In the genomic region with DNA sequence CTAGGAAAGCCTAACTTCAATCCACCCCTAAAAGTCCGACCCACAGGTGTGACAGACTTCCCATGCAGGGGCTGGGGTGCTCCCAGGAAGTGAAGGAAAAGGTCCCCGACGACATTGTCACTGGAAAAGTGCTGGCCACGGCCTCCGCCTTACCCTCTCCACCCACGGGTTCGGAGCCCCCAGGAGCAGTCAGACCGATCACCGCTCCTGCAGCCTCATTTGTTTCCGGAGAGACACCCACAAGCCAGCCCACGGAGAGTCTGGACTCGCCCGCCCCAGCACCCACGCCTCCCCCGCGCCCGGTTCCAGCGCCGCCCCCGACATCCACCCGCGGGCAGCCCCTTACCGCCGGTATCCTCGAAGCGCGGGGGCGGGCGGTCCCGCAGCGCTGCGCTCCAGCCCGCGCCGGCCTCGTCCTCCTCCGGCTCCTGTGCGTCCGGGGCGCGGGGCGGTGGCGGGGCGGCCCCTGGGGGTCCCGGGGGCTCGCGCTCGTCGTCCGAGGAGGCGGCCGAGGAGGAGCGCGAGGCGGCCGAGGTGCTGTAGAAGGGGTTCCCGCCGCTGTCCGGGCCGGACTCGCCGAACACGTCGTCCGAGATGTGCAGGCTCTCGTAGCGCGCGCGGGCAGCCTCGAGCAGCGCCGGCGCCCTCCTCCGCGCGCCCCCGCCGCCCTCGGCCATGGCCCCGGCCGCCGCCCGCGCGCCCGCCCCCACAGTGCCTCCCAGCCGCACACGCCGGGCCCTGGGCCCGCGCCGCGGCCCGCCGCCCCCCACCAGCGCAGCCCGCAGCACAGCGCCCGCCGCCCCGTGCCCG, we compare ENCODE assay signal across 8 cellular contexts. TPM values are rescaled to one million over a fixed set of nuclear protein-coding genes. Genes with fewer than 3 reads are reported as not detected.
DNase-seq lines count a peak whose midpoint lies in the region; ATAC-seq and TF ChIP-seq lines count a peak whose summit lies in the region.

No MANE protein-coding gene starts in this region.

- BruUV-seq in Calu3 (replicated peaks; lab: Mats Ljungman, UMichigan) = no TSS peak
- no TSS peak for BruUV-seq in OCI-LY7 (replicated peaks; lab: Mats Ljungman, UMichigan)

- no peaks in the 10 kb centered on the region for H3K4me1 ChIP-seq in OCI-LY7 (ENCODE audit: insufficient read depth, low read length, poor library complexity, severe bottlenecking)

- no peaks in the 10 kb centered on the region for H3K9me3 ChIP-seq in OCI-LY7 (ENCODE audit: low read length)

- H3K79me2 ChIP-seq in OCI-LY7 (ENCODE audit: insufficient read depth, low read depth, low read length) = no peaks in the 10 kb centered on the region

- no peak overlapping the region for H3K4me2 ChIP-seq in OCI-LY7 (ENCODE audit: low read length)

- no peaks in the 10 kb centered on the region for H4K20me1 ChIP-seq in OCI-LY7 (ENCODE audit: insufficient read depth, low read length)

- peak overlapping the region; percentile 96 for H3K4me3 Mint-ChIP-seq in Calu3 (ENCODE audit: low read depth, unreplicated experiment)
- peak overlapping the region; percentile 54 for H3K4me3 Mint-ChIP-seq in central memory CD8-positive, alpha-beta T cell
- peak overlapping the region; percentile 52 to 79 (median 66) for H3K4me3 Mint-ChIP-seq in naive thymus-derived CD8-positive, alpha-beta T cell

- DNase-seq in Calu3 = peak; percentile 36
- no peak for DNase-seq in central memory CD8-positive, alpha-beta T cell (ENCODE audit: low spot score in 2 of 2)
- no peak for DNase-seq in naive thymus-derived CD8-positive, alpha-beta T cell
- no peak for DNase-seq in OCI-LY7 (ENCODE audit: low spot score)
- no peak for DNase-seq in omental fat pad (ENCODE audit: low spot score)
- no peak for DNase-seq in GF-D8 (lab: John Stamatoyannopoulos, UW)

- no peaks in the 10 kb centered on the region for H3K9me3 Mint-ChIP-seq in Calu3 (ENCODE audit: low read depth, unreplicated experiment)
- no peaks in the 10 kb centered on the region for H3K9me3 Mint-ChIP-seq in central memory CD8-positive, alpha-beta T cell
- peaks cover 0 to 18% (median 4%) of the 10 kb centered on the region in 9 donors for H3K9me3 Mint-ChIP-seq in naive thymus-derived CD8-positive, alpha-beta T cell

- H3K36me3 Mint-ChIP-seq in Calu3 (ENCODE audit: insufficient read depth, unreplicated experiment) = peaks cover 35% of the 10 kb centered on the region
- H3K36me3 Mint-ChIP-seq in central memory CD8-positive, alpha-beta T cell (ENCODE audit: insufficient read depth) = peaks cover 3% of the 10 kb centered on the region
- H3K36me3 Mint-ChIP-seq in naive thymus-derived CD8-positive, alpha-beta T cell = peaks cover 0 to 8% (median 4%) of the 10 kb centered on the region in 3 donors

- CTCF ChIA-PET in Calu3 (lab: Charles Lee) = interaction anchor here (0.6 to 1.2 kb wide), 3 partner anchors 31 to 143 kb away, joined by 3 read pairs; no protein-coding TSS in a partner anchor
- CTCF ChIA-PET in OCI-LY7 (lab: Charles Lee; ENCODE audit: unreplicated experiment) = no interaction called here

- POLR2A ChIA-PET in naive thymus-derived CD8-positive, alpha-beta T cell (lab: Charles Lee) = no interaction called here
- POLR2A ChIA-PET in OCI-LY7 (lab: Charles Lee) = no interaction called here

- H3K36me3 ChIP-seq in OCI-LY7 (ENCODE audit: insufficient read depth, low read length) = no peaks in the 10 kb centered on the region

- no peak overlapping the region for H2AFZ ChIP-seq in OCI-LY7 (ENCODE audit: low read length)

- TF ChIP-seq CTCF in Calu3 (IDR thresholded peaks at IDR 0.05; ENCODE audit: unreplicated experiment) (no peak), OCI-LY7 (conservative IDR thresholded peaks at IDR 0.05; ENCODE audit: low read length) (no peak), omental fat pad (IDR thresholded peaks at IDR 0.05) (no peak)

- no peak overlapping the region for H3K27ac ChIP-seq in OCI-LY7 (ENCODE audit: low read depth, low read length, poor library complexity, severe bottlenecking)

- H3K27me3 Mint-ChIP-seq in Calu3 (ENCODE audit: unreplicated experiment) = no peaks in the 10 kb centered on the region
- H3K27me3 Mint-ChIP-seq in central memory CD8-positive, alpha-beta T cell = peaks cover 64% of the 10 kb centered on the region
- peaks cover 39 to 62% (median 54%) of the 10 kb centered on the region in 5 donors for H3K27me3 Mint-ChIP-seq in naive thymus-derived CD8-positive, alpha-beta T cell

- H3K27ac Mint-ChIP-seq in Calu3 (ENCODE audit: unreplicated experiment) = peak overlapping the region; percentile 74
- H3K27ac Mint-ChIP-seq in central memory CD8-positive, alpha-beta T cell (ENCODE audit: low read depth) = no peak overlapping the region
- no peak overlapping the region for H3K27ac Mint-ChIP-seq in naive thymus-derived CD8-positive, alpha-beta T cell

- no peak overlapping the region for H3K4me3 ChIP-seq in OCI-LY7 (ENCODE audit: low read depth, low read length, poor library complexity, severe bottlenecking)

- no peaks in the 10 kb centered on the region for H3K9me2 ChIP-seq in OCI-LY7 (ENCODE audit: insufficient read depth, low read length)

- ATAC-seq in HG03460 (IDR thresholded peaks at IDR 0.05; ENCODE audit: unreplicated experiment) (peak; percentile 8), omental fat pad (ENCODE audit: low FRiP score) (no peak), HG03108 (IDR thresholded peaks at IDR 0.05; ENCODE audit: unreplicated experiment) (no peak)
- ATAC-seq in central memory CD8-positive, alpha-beta T cell (replicated peaks; ENCODE audit: extremely low read depth, poor library complexity, severe bottlenecking) = no peak
- peak in 1 of 2 donors; percentile 11 for ATAC-seq in naive thymus-derived CD8-positive, alpha-beta T cell

- intact Hi-C loops in Calu3 (cut with micrococcal nuclease; ENCODE audit: unreplicated experiment) = no loop called here
- intact Hi-C loops in OCI-LY7 (cut with micrococcal nuclease; ENCODE audit: unreplicated experiment) = no loop called here

- H3K4me1 Mint-ChIP-seq in Calu3 (ENCODE audit: low read depth, unreplicated experiment) = peaks cover 46% of the 10 kb centered on the region
- H3K4me1 Mint-ChIP-seq in central memory CD8-positive, alpha-beta T cell = peaks cover 6% of the 10 kb centered on the region
- H3K4me1 Mint-ChIP-seq in naive thymus-derived CD8-positive, alpha-beta T cell = peaks cover 11 to 15% (median 14%) of the 10 kb centered on the region in 4 donors

RNA-seq across cellular contexts. Expression of a gene that starts 0.7 kb away (rescaled TPM):
- total RNA-seq in Calu3 (2022) (27.4 and 37.8 TPM in 2 replicates), OCI-LY7 (2022) (not detected in 2 replicates), omental fat pad (1 to 10 TPM in 1 of 4 donors, under 1 TPM in 2, not detected in 1; 0.37 to 1.4 (median 0.60) TPM)
- not detected for total RNA-seq in naive thymus-derived CD8-positive, alpha-beta T cell
- polyA plus RNA-seq in naive thymus-derived CD8-positive, alpha-beta T cell = not detected
- total RNA-seq in OCI-LY7 (2014; rRNA removed; shearing (Covaris generic)) = not detected in 2 replicates

Comparison
In these comparisons a context has a peak if more than half of its experiments do, and no peak if none do; other contexts are left out.
1. RNA of a gene that starts 0.7 kb away (total RNA-seq): 27.4 to 37.8 TPM in Calu3; 0.37 to 1.4 TPM in omental fat pad, not detected in naive thymus-derived CD8-positive, alpha-beta T cell and not detected in OCI-LY7; every median in the first group is over 10 times any median in the second.
2. Peak in every context shown above with its lines, with median percentiles within 50 percentile points of each other: H3K4me3 Mint-ChIP-seq.